8 cellular contexts compared by ENCODE assay signal in genomic region chr14:50666772-50667490, GRCh38. TPM values are rescaled to one million over a fixed set of nuclear protein-coding genes. Genes with fewer than 3 reads are reported as not detected.
DNase-seq lines count a peak whose midpoint lies in the region; ATAC-seq lines count a peak whose summit lies in the region.

No MANE protein-coding gene starts in this region.

- no peak overlapping the region for H2BK5ac ChIP-seq in trophoblast cell (ENCODE audit: low read depth, low read length, poor library complexity)

- peaks cover 14% of the 10 kb centered on the region for H3K4me1 Mint-ChIP-seq in activated naive CD4-positive, alpha-beta T cell treated with anti-CD3 and anti-CD28 coated beads for 36 hours (ENCODE audit: low read depth)
- H3K4me1 Mint-ChIP-seq in activated T-helper 2 cell treated with anti-CD3 and anti-CD28 coated beads, Interferon-gamma antibody, Interleukin-2, Interleukin-4, amounts not matched to agents 10 μg/mL and 5 μg/mL and 100 μg/mL, durations not matched to agents 14 hours and 24 hours and 36 hours (ENCODE audit: low read depth), result peaks cover 15% of the 10 kb centered on the region

- no peaks in the 10 kb centered on the region for H3K27me3 Mint-ChIP-seq in activated naive CD4-positive, alpha-beta T cell treated with anti-CD3 and anti-CD28 coated beads for 36 hours (ENCODE audit: low read depth)
- no peaks in the 10 kb centered on the region for H3K27me3 Mint-ChIP-seq in activated T-helper 2 cell treated with anti-CD3 and anti-CD28 coated beads, Interferon-gamma antibody, Interleukin-2, Interleukin-4, amounts not matched to agents 10 μg/mL and 5 μg/mL and 100 μg/mL, durations not matched to agents 14 hours and 24 hours and 36 hours (ENCODE audit: low read depth)

- H3K9me3 Mint-ChIP-seq in activated naive CD4-positive, alpha-beta T cell treated with anti-CD3 and anti-CD28 coated beads for 36 hours, result no peaks in the 10 kb centered on the region
- no peaks in the 10 kb centered on the region for H3K9me3 Mint-ChIP-seq in activated T-helper 2 cell treated with anti-CD3 and anti-CD28 coated beads, Interferon-gamma antibody, Interleukin-2, Interleukin-4, amounts not matched to agents 10 μg/mL and 5 μg/mL and 100 μg/mL, durations not matched to agents 14 hours and 24 hours and 36 hours

- peaks cover 8% of the 10 kb centered on the region for H3K36me3 Mint-ChIP-seq in activated naive CD4-positive, alpha-beta T cell treated with anti-CD3 and anti-CD28 coated beads for 36 hours (ENCODE audit: low read depth)
- peaks cover 10% of the 10 kb centered on the region for H3K36me3 Mint-ChIP-seq in activated T-helper 2 cell treated with anti-CD3 and anti-CD28 coated beads, Interferon-gamma antibody, Interleukin-2, Interleukin-4, amounts not matched to agents 10 μg/mL and 5 μg/mL and 100 μg/mL, durations not matched to agents 14 hours and 24 hours and 36 hours (ENCODE audit: low read depth)

- H3K4me3 ChIP-seq in trophoblast cell (ENCODE audit: low read depth, low read length), result peak overlapping the region; percentile 85

- H3K18ac ChIP-seq in trophoblast cell (ENCODE audit: low read length), result no peak overlapping the region

- ATAC-seq in Right ventricle myocardium superior (ENCODE audit: poor library complexity) (peak; percentile 11), HG02973 (IDR thresholded peaks at IDR 0.05; ENCODE audit: unreplicated experiment) (no peak)

- WGBS in trophoblast cell (ENCODE audit: extremely low coverage, insufficient coverage, insufficient read length), result no CpG with 5 or more reads among the region's 15 CpGs

- H4K8ac ChIP-seq in trophoblast cell (ENCODE audit: low read depth, low read length), result no peak overlapping the region

- H3K14ac ChIP-seq in trophoblast cell (ENCODE audit: low read length), result no peak overlapping the region

- H2AK5ac ChIP-seq in trophoblast cell (ENCODE audit: low read length), result no peak overlapping the region

- peak overlapping the region; percentile 93 for H3K27ac ChIP-seq in trophoblast cell (ENCODE audit: low read depth, low read length)

- H3K27me3 ChIP-seq in trophoblast cell (ENCODE audit: insufficient read depth, low read length), result no peaks in the 10 kb centered on the region

- peaks cover 2 to 3% of the 10 kb centered on the region in 2 experiments for H3K4me1 ChIP-seq in trophoblast cell (ENCODE audit: control insufficient read depth in 1 of 2, insufficient read depth in 2 of 2, low read length in 2 of 2)

- H4K91ac ChIP-seq in trophoblast cell (ENCODE audit: low read depth, low read length), result no peak overlapping the region

- no peak overlapping the region for H2BK12ac ChIP-seq in trophoblast cell (ENCODE audit: low read length)

- peaks cover 0 to 1% of the 10 kb centered on the region in 2 experiments for H3K36me3 ChIP-seq in trophoblast cell (ENCODE audit: control insufficient read depth in 1 of 2, insufficient read depth in 2 of 2, low read length in 2 of 2)

- DNase-seq in activated naive CD4-positive, alpha-beta T cell treated with anti-CD3 and anti-CD28 coated beads for 36 hours, result peak; percentile 61
- DNase-seq in activated naive CD4-positive, alpha-beta T cell treated with anti-CD3 and anti-CD28 coated beads, Interleukin-2, amount 50 U/mL, for 16 hours, result no peak
- DNase-seq in NCI-H2107 (lab: John Stamatoyannopoulos, UW), result peak; percentile 19
- DNase-seq in activated T-helper 2 cell treated with anti-CD3 and anti-CD28 coated beads, Interferon-gamma antibody, Interleukin-2, Interleukin-4, amounts not matched to agents 10 μg/mL and 5 μg/mL and 100 μg/mL, durations not matched to agents 14 hours and 24 hours and 36 hours (ENCODE audit: low spot score), result no peak
- peak; percentile 44 for DNase-seq in Right ventricle myocardium superior
- peak; percentile 69 to 70 for DNase-seq in trophoblast cell
- DNase-seq in DMS153 treated with DMSO at 0.1 percent for 48 hours (lab: John Stamatoyannopoulos, UW; ENCODE audit: unreplicated experiment), result no peak

- no peak overlapping the region for H3K4ac ChIP-seq in trophoblast cell (ENCODE audit: low read depth, low read length)

- H3K4me2 ChIP-seq in trophoblast cell (ENCODE audit: low read length), result peak overlapping the region; percentile 76

- H3K27ac Mint-ChIP-seq in activated naive CD4-positive, alpha-beta T cell treated with anti-CD3 and anti-CD28 coated beads for 36 hours, result peak overlapping the region; percentile 56
- H3K27ac Mint-ChIP-seq in activated T-helper 2 cell treated with anti-CD3 and anti-CD28 coated beads, Interferon-gamma antibody, Interleukin-2, Interleukin-4, amounts not matched to agents 10 μg/mL and 5 μg/mL and 100 μg/mL, durations not matched to agents 14 hours and 24 hours and 36 hours, result peak overlapping the region; percentile 47

- intact Hi-C loops in activated naive CD4-positive, alpha-beta T cell treated with anti-CD3 and anti-CD28 coated beads for 36 hours (cut with micrococcal nuclease), result loop anchor here (1.0 to 10.0 kb wide), 4 partner anchors 59 to 578 kb away; partner anchors contain the start of genes DMAC2L, L2HGDH, MAP4K5 and TMX1
- intact Hi-C loops in activated T-helper 2 cell treated with anti-CD3 and anti-CD28 coated beads, Interferon-gamma antibody, Interleukin-2, Interleukin-4, amounts not matched to agents 10 μg/mL and 5 μg/mL and 100 μg/mL, durations not matched to agents 14 hours and 24 hours and 36 hours (cut with micrococcal nuclease), result loop anchor here (2.0 to 5.0 kb wide), 2 partner anchors 96 to 110 kb away; no protein-coding TSS in a partner anchor
- intact Hi-C loops in Right ventricle myocardium superior (cut with DNase I), result loop anchor here (10.0 kb wide), 1 partner anchor 442 kb away; no protein-coding TSS in a partner anchor

- H2BK120ac ChIP-seq in trophoblast cell (ENCODE audit: insufficient read depth, low read length, poor library complexity), result no peak overlapping the region

- no peak overlapping the region for H3K23ac ChIP-seq in trophoblast cell (ENCODE audit: low read length)

- H3K79me2 ChIP-seq in trophoblast cell (ENCODE audit: control insufficient read depth, insufficient read depth, low read length, poor library complexity), result peaks cover 5% of the 10 kb centered on the region

- H3K9me3 ChIP-seq in trophoblast cell (ENCODE audit: insufficient read depth, low read depth, low read length), result no peaks in the 10 kb centered on the region

- H4K12ac ChIP-seq in trophoblast cell (ENCODE audit: low read depth, low read length), result no peak overlapping the region

- peaks cover 9% of the 10 kb centered on the region for H3K79me1 ChIP-seq in trophoblast cell (ENCODE audit: low read length)

- no peak overlapping the region for H2AFZ ChIP-seq in trophoblast cell (ENCODE audit: insufficient read depth, low read length, poor library complexity)

- CTCF ChIA-PET in activated naive CD4-positive, alpha-beta T cell treated with anti-CD3 and anti-CD28 coated beads for 36 hours (lab: Charles Lee), result interaction anchor here (0.5 to 1.5 kb wide), 8 partner anchors 10 to 418 kb away, joined by 3 to 5 read pairs (median 3); no protein-coding TSS in a partner anchor

- H3K9ac ChIP-seq in trophoblast cell (ENCODE audit: low read length), result peak overlapping the region; percentile 11

- no peak overlapping the region for H3K4me3 Mint-ChIP-seq in activated naive CD4-positive, alpha-beta T cell treated with anti-CD3 and anti-CD28 coated beads for 36 hours
- H3K4me3 Mint-ChIP-seq in activated T-helper 2 cell treated with anti-CD3 and anti-CD28 coated beads, Interferon-gamma antibody, Interleukin-2, Interleukin-4, amounts not matched to agents 10 μg/mL and 5 μg/mL and 100 μg/mL, durations not matched to agents 14 hours and 24 hours and 36 hours (ENCODE audit: low read depth), result no peak overlapping the region

RNA-seq across cellular contexts. Expression of gene SAV1, which starts 1.2 kb away (rescaled TPM):
- 10 to 100 TPM; 12.7 to 13.5 TPM for total RNA-seq in activated naive CD4-positive, alpha-beta T cell treated with anti-CD3 and anti-CD28 coated beads for 36 hours
- 13.1 and 13.5 TPM in 2 replicates for total RNA-seq in activated T-helper 2 cell treated with anti-CD3 and anti-CD28 coated beads, Interferon-gamma antibody, Interleukin-2, Interleukin-4, amounts not matched to agents 10 μg/mL and 5 μg/mL and 100 μg/mL, durations not matched to agents 14 hours and 24 hours and 36 hours
- 22.6 TPM for total RNA-seq in Right ventricle myocardium superior
- 22.9 and 23.9 TPM in 2 replicates for polyA plus RNA-seq in trophoblast cell (2013)

Comparison
In these comparisons a context has a peak if more than half of its experiments do, and no peak if none do; other contexts are left out.
1. DNase-seq: peak in activated naive CD4-positive, alpha-beta T cell treated with anti-CD3 and anti-CD28 coated beads for 36 hours (single experiment), NCI-H2107 (single experiment), Right ventricle myocardium superior (single experiment) and trophoblast cell (2 of 2); none in activated naive CD4-positive, alpha-beta T cell treated with anti-CD3 and anti-CD28 coated beads, Interleukin-2, amount 50 U/mL, for 16 hours (single experiment), activated T-helper 2 cell treated with anti-CD3 and anti-CD28 coated beads, Interferon-gamma antibody, Interleukin-2, Interleukin-4, amounts not matched to agents 10 μg/mL and 5 μg/mL and 100 μg/mL, durations not matched to agents 14 hours and 24 hours and 36 hours (single experiment) and DMS153 treated with DMSO at 0.1 percent for 48 hours (single experiment).